In the genomic region with DNA sequence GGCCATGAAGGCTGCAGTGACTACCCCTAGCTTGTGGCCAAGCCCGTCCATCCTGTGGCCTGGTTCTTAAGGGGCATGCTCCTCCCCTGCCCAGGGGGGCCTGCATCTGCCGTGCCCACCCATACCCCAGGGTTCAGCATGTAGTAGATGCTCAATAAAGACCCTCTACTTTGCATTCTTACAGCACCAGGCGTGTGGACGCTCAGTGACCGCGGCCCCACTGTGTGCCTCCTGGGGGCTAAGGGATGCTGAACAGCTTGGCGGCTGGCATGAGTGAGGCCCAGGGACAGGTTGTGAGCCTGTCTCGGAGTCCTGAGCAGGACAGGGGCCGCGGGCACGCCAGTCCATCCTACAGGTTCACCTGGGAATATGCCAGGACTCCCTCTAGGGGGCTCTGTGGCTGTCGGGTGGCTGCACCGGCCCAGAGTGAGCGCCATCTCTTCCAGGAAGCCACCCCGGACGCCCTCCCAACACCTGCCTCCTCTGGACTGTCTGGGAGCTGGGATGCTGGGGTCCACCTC, we compare ENCODE assay signal across 15 cellular contexts. TPM values are rescaled to one million over a fixed set of nuclear protein-coding genes. Genes with fewer than 3 reads are reported as not detected.
DNase-seq lines count a peak whose midpoint lies in the region; ATAC-seq and TF ChIP-seq lines count a peak whose summit lies in the region.
"Had no signal": no experiment of that assay in that cellular context is flagged by ENCODE, and none has a peak within 500 bp of the region (broad histone marks: within the 10 kb centered on the region; RNA-seq: fewer than 3 reads in every experiment).

No MANE protein-coding gene starts in this region.

- H3K36me3 Mint-ChIP-seq in CD4-positive, alpha-beta T cell (ENCODE audit: low read depth): no peaks in the 10 kb centered on the region
- peaks cover 7% of the 10 kb centered on the region for H3K36me3 Mint-ChIP-seq in activated naive CD8-positive, alpha-beta T cell treated with anti-CD3 and anti-CD28 coated beads, Interleukin-2, amount 10 ng/mL, durations not matched to agents 7 days and 5 days
- H3K36me3 Mint-ChIP-seq in naive thymus-derived CD4-positive, alpha-beta T cell: peaks cover 0 to 10% (median 0%) of the 10 kb centered on the region in 5 donors

- no peak for DNase-seq in CD4-positive, alpha-beta T cell
- no peak for DNase-seq in GM20000 (ENCODE audit: low spot score)
- no peak for DNase-seq in activated naive CD8-positive, alpha-beta T cell treated with anti-CD3 and anti-CD28 coated beads, Interleukin-2, amount 10 ng/mL, durations not matched to agents 7 days and 5 days
- DNase-seq in naive thymus-derived CD4-positive, alpha-beta T cell: no peak
- DNase-seq in activated effector memory CD4-positive, alpha-beta T cell treated with Interleukin-2 at 50 U/mL for 16 hours: no peak
- no peak for DNase-seq in mucosa of gallbladder (ENCODE audit: low spot score)
- DNase-seq: CD8-positive, alpha-beta memory T cell; esophagus squamous epithelium; NCI-H2081 treated with DMSO at 0.1 percent for 48 hours; stimulated activated CD4-positive, alpha-beta T cell treated with anti-CD3 and anti-CD28 coated beads, Interleukin-2, amount 100 ng/mL, for 48 hours had no signal

- H3K27ac ChIP-seq in CD4-positive, alpha-beta T cell (ENCODE audit: low read depth, low read length): no peak overlapping the region
- H3K27ac ChIP-seq in naive thymus-derived CD4-positive, alpha-beta T cell (ENCODE audit: low read depth, low read length): no peak overlapping the region
- H3K27ac ChIP-seq: hepatocyte had no signal

- H3K36me3 ChIP-seq in naive thymus-derived CD4-positive, alpha-beta T cell (ENCODE audit: control insufficient read depth in 2 of 3, insufficient read depth in 3 of 3, low read length in 3 of 3): peaks cover 0 to 9% (median 0%) of the 10 kb centered on the region in 3 experiments

- intact Hi-C loops in CD4-positive, alpha-beta T cell (cut with DNase I, micrococcal nuclease): loop anchor here in 1 of 2 experiments (5.0 kb wide), 1 partner anchor 49 kb away; no protein-coding TSS in a partner anchor
- intact Hi-C loops in naive thymus-derived CD4-positive, alpha-beta T cell (cut with micrococcal nuclease): loop anchor here (5.0 to 10.0 kb wide), 3 partner anchors 41 to 348 kb away; a partner anchor contains a TSS

- H3K4me3 ChIP-seq in naive thymus-derived CD4-positive, alpha-beta T cell (ENCODE audit: low read length): no peak overlapping the region
- H3K4me3 ChIP-seq: esophagus squamous epithelium, hepatocyte had no signal

- no peaks in the 10 kb centered on the region for H3K9me3 Mint-ChIP-seq in CD4-positive, alpha-beta T cell
- H3K9me3 Mint-ChIP-seq in activated naive CD8-positive, alpha-beta T cell treated with anti-CD3 and anti-CD28 coated beads, Interleukin-2, amount 10 ng/mL, durations not matched to agents 7 days and 5 days: no peaks in the 10 kb centered on the region
- no peaks in the 10 kb centered on the region for H3K9me3 Mint-ChIP-seq in naive thymus-derived CD4-positive, alpha-beta T cell
- H3K9me3 Mint-ChIP-seq: CD8-positive, alpha-beta memory T cell; nephron had no signal

- peak overlapping the region; percentile 58 for H3K4me3 Mint-ChIP-seq in CD4-positive, alpha-beta T cell
- H3K4me3 Mint-ChIP-seq in activated naive CD8-positive, alpha-beta T cell treated with anti-CD3 and anti-CD28 coated beads, Interleukin-2, amount 10 ng/mL, durations not matched to agents 7 days and 5 days: no peak overlapping the region
- H3K4me3 Mint-ChIP-seq in naive thymus-derived CD4-positive, alpha-beta T cell: peak overlapping the region in 6 of 10 donors; percentile 18 to 83 (median 78)
- H3K4me3 Mint-ChIP-seq: nephron had no signal

- TF ChIP-seq CTCF in CD4-positive, alpha-beta T cell (IDR thresholded peaks at IDR 0.05): no peak
- peak; percentile 9 for TF ChIP-seq CTCF in GM20000 (IDR thresholded peaks at IDR 0.05; ENCODE audit: extremely low read depth, missing control alignments)

- H3K9me3 ChIP-seq in CD4-positive, alpha-beta T cell (ENCODE audit: control insufficient read depth, low read length): no peaks in the 10 kb centered on the region
- no peaks in the 10 kb centered on the region for H3K9me3 ChIP-seq in naive thymus-derived CD4-positive, alpha-beta T cell (ENCODE audit: control insufficient read depth in 2 of 3, low read length in 3 of 3)
- H3K9me3 ChIP-seq: esophagus squamous epithelium had no signal

- CTCF ChIA-PET in CD4-positive, alpha-beta T cell (lab: Charles Lee): no interaction called here
- CTCF ChIA-PET in naive thymus-derived CD4-positive, alpha-beta T cell (lab: Charles Lee): interaction anchor here (2.8 kb wide), 1 partner anchor 48 kb away, joined by 14 read pairs; no protein-coding TSS in a partner anchor

- POLR2A ChIA-PET in CD4-positive, alpha-beta T cell (lab: Charles Lee): interaction anchor here (1.1 kb wide), 1 partner anchor 8 kb away, joined by 3 read pairs; no protein-coding TSS in a partner anchor
- POLR2A ChIA-PET in activated naive CD8-positive, alpha-beta T cell treated with anti-CD3 and anti-CD28 coated beads, Interleukin-2, amount 10 ng/mL, durations not matched to agents 7 days and 5 days (lab: Charles Lee): no interaction called here
- POLR2A ChIA-PET in naive thymus-derived CD4-positive, alpha-beta T cell (lab: Charles Lee): interaction anchor here (0.6 to 1.2 kb wide), 3 partner anchors 9 to 139 kb away, joined by 3 to 5 read pairs (median 3); a partner anchor contains a TSS

- H3K27ac Mint-ChIP-seq in CD4-positive, alpha-beta T cell: peak overlapping the region; percentile 97
- H3K27ac Mint-ChIP-seq in activated naive CD8-positive, alpha-beta T cell treated with anti-CD3 and anti-CD28 coated beads, Interleukin-2, amount 10 ng/mL, durations not matched to agents 7 days and 5 days: peak overlapping the region; percentile 98
- H3K27ac Mint-ChIP-seq in naive thymus-derived CD4-positive, alpha-beta T cell: peak overlapping the region in 7 of 9 donors; percentile 54 to 99 (median 70)

- H3K27me3 Mint-ChIP-seq in CD4-positive, alpha-beta T cell: no peaks in the 10 kb centered on the region
- H3K27me3 Mint-ChIP-seq in activated naive CD8-positive, alpha-beta T cell treated with anti-CD3 and anti-CD28 coated beads, Interleukin-2, amount 10 ng/mL, durations not matched to agents 7 days and 5 days: no peaks in the 10 kb centered on the region
- H3K27me3 Mint-ChIP-seq in naive thymus-derived CD4-positive, alpha-beta T cell: no peaks in the 10 kb centered on the region
- H3K27me3 Mint-ChIP-seq: CD8-positive, alpha-beta memory T cell had no signal

- no peak for ATAC-seq in CD4-positive, alpha-beta T cell (ENCODE audit: poor library complexity)
- ATAC-seq in activated naive CD8-positive, alpha-beta T cell treated with anti-CD3 and anti-CD28 coated beads, Interleukin-2, amount 10 ng/mL, durations not matched to agents 7 days and 5 days (ENCODE audit: low read depth): no peak
- ATAC-seq in naive thymus-derived CD4-positive, alpha-beta T cell: no peak
- ATAC-seq in HG02970 (IDR thresholded peaks at IDR 0.05; ENCODE audit: low FRiP score, unreplicated experiment): no peak
- ATAC-seq: left lobe of liver, sciatic nerve had no signal

- H3K4me1 Mint-ChIP-seq in CD4-positive, alpha-beta T cell (ENCODE audit: low read depth): peaks cover 69% of the 10 kb centered on the region
- peaks cover 54% of the 10 kb centered on the region for H3K4me1 Mint-ChIP-seq in activated naive CD8-positive, alpha-beta T cell treated with anti-CD3 and anti-CD28 coated beads, Interleukin-2, amount 10 ng/mL, durations not matched to agents 7 days and 5 days
- H3K4me1 Mint-ChIP-seq in naive thymus-derived CD4-positive, alpha-beta T cell: peaks cover 41 to 80% (median 58%) of the 10 kb centered on the region in 7 donors

- peaks cover 75 to 82% of the 10 kb centered on the region in 2 donors for H3K4me1 ChIP-seq in naive thymus-derived CD4-positive, alpha-beta T cell (ENCODE audit: control insufficient read depth in 2 of 2, insufficient read depth in 2 of 2, low read length in 2 of 2)

- H3K27me3 ChIP-seq in CD4-positive, alpha-beta T cell (ENCODE audit: control insufficient read depth, insufficient read depth, low read length): no peaks in the 10 kb centered on the region
- H3K27me3 ChIP-seq in naive thymus-derived CD4-positive, alpha-beta T cell (ENCODE audit: control insufficient read depth in 2 of 2, insufficient read depth in 2 of 2, low read length in 2 of 2): no peaks in the 10 kb centered on the region
- H3K27me3 ChIP-seq: esophagus squamous epithelium, hepatocyte had no signal

RNA-seq across cellular contexts. Expression of a gene that starts 9.1 kb away (rescaled TPM):
- 10 to 100 TPM; 30.8 to 34.2 TPM for total RNA-seq in CD4-positive, alpha-beta T cell
- 10 to 100 TPM; 67.0 to 70.2 TPM for total RNA-seq in activated naive CD8-positive, alpha-beta T cell treated with anti-CD3 and anti-CD28 coated beads, Interleukin-2, amount 10 ng/mL, durations not matched to agents 7 days and 5 days
- total RNA-seq in naive thymus-derived CD4-positive, alpha-beta T cell: 10 to 100 TPM; 49.7 to 92.9 (median 58.0) TPM
- polyA plus RNA-seq in naive thymus-derived CD4-positive, alpha-beta T cell: 1 to 10 TPM; 1.9 to 7.1 TPM
- 51.6 TPM for total RNA-seq in mucosa of gallbladder

RNA-seq across cellular contexts. Expression of a gene that starts 53.9 kb away (rescaled TPM):
- total RNA-seq in CD4-positive, alpha-beta T cell: 10 to 100 TPM; 73.0 to 75.0 TPM
- total RNA-seq in activated naive CD8-positive, alpha-beta T cell treated with anti-CD3 and anti-CD28 coated beads, Interleukin-2, amount 10 ng/mL, durations not matched to agents 7 days and 5 days: 10 to 100 TPM; 88.0 to 90.2 TPM
- 10 to 100 TPM; 79.8 to 88.5 (median 86.1) TPM for total RNA-seq in naive thymus-derived CD4-positive, alpha-beta T cell
- 10 to 100 TPM; 25.4 to 42.9 TPM for polyA plus RNA-seq in naive thymus-derived CD4-positive, alpha-beta T cell
- total RNA-seq in mucosa of gallbladder: 78.4 TPM
